In genomic region chr16:55965099-55965498, GRCh38 we compare ENCODE assay signal across 20 cellular contexts.
"Had no signal": no experiment of that assay in that cellular context is flagged by ENCODE, and none has a peak within 500 bp of the region (broad histone marks: within the 10 kb centered on the region; RNA-seq: fewer than 3 reads in every experiment).

No MANE protein-coding gene starts in this region.

- H3K27ac ChIP-seq: neutrophil, pancreas, tibial nerve, vagina, WERI-Rb-1 had no signal

- DNase-seq: activated CD4-positive, alpha-beta T cell treated with anti-CD3 and anti-CD28 coated beads for 1 hour; activated CD8-positive, alpha-beta memory T cell treated with anti-CD3 and anti-CD28 coated beads for 24 hours; activated CD8-positive, alpha-beta memory T cell treated with anti-CD3 and anti-CD28 coated beads, Interleukin-2, amount 50 U/mL, for 48 hours; activated effector memory CD4-positive, alpha-beta T cell treated with Interleukin-2 at 50 U/mL for 16 hours; activated naive CD4-positive, alpha-beta T cell treated with anti-CD3 and anti-CD28 coated beads, Interleukin-2, amount 50 U/mL, for 16 hours; activated T-cell treated with anti-CD3 and anti-CD28 coated beads, Interleukin-2, amount 50 U/mL, for 48 hours; cortex of kidney; esophagus squamous epithelium; left cardiac atrium; pancreas; stimulated activated naive CD8-positive, alpha-beta T cell treated with anti-CD3 and anti-CD28 coated beads, Interleukin-15, Interleukin-2, amounts not matched to agents 100 U/mL and 50 U/mL, for 24 hours; substantia nigra; WERI-Rb-1 had no signal

- ATAC-seq: left cardiac atrium; stimulated activated naive CD8-positive, alpha-beta T cell treated with anti-CD3 and anti-CD28 coated beads, Interleukin-15, Interleukin-2, amounts not matched to agents 100 U/mL and 50 U/mL, for 24 hours had no signal

- H3K36me3 Mint-ChIP-seq: natural killer cell treated with Interleukin-12 subunit alpha and Interleukin-12 subunit beta and Interleukin-15 and Interleukin-18, amount 100 ng/mL, for 72 hours had no signal

- H3K4me3 ChIP-seq: breast epithelium, esophagus squamous epithelium, lung, pancreas, tibial nerve, vagina had no signal

- H3K4me1 ChIP-seq: breast epithelium, pancreas, tibial nerve had no signal

- H3K9me3 ChIP-seq: breast epithelium, esophagus squamous epithelium, neutrophil, pancreas, vagina had no signal

- H3K27me3 ChIP-seq: breast epithelium, esophagus squamous epithelium, neutrophil, pancreas, tibial nerve, vagina had no signal

- H3K27ac Mint-ChIP-seq: natural killer cell treated with Interleukin-12 subunit alpha and Interleukin-12 subunit beta and Interleukin-15 and Interleukin-18, amount 100 ng/mL, for 72 hours; T-helper 1 cell treated with Interleukin-12 subunit alpha and Interleukin-12 subunit beta and Interleukin-4 antibody, amounts not matched to agents 30 μg/mL and 1 μg/mL, for 36 hours had no signal

- H3K36me3 ChIP-seq: breast epithelium, esophagus squamous epithelium, neutrophil, pancreas, tibial nerve, vagina, WERI-Rb-1 had no signal

- H3K9me3 Mint-ChIP-seq: natural killer cell treated with Interleukin-12 subunit alpha and Interleukin-12 subunit beta and Interleukin-15 and Interleukin-18, amount 100 ng/mL, for 72 hours; T-helper 1 cell treated with Interleukin-12 subunit alpha and Interleukin-12 subunit beta and Interleukin-4 antibody, amounts not matched to agents 30 μg/mL and 1 μg/mL, for 36 hours had no signal

- H3K4me3 Mint-ChIP-seq: natural killer cell treated with Interleukin-12 subunit alpha and Interleukin-12 subunit beta and Interleukin-15 and Interleukin-18, amount 100 ng/mL, for 72 hours; T-helper 1 cell treated with Interleukin-12 subunit alpha and Interleukin-12 subunit beta and Interleukin-4 antibody, amounts not matched to agents 30 μg/mL and 1 μg/mL, for 36 hours had no signal
